ENCODE assay signal across 17 cellular contexts in genomic region chr17:82329683-82330321, GRCh38. TPM values are rescaled to one million over a fixed set of nuclear protein-coding genes. Genes with fewer than 3 reads are reported as not detected.
"Had no signal": no experiment of that assay in that cellular context is flagged by ENCODE, and none has a peak within 500 bp of the region (broad histone marks: within the 10 kb centered on the region; RNA-seq: fewer than 3 reads in every experiment).

No MANE protein-coding gene starts in this region.

- H3K9me3 ChIP-seq: sigmoid colon had no signal

- H3K27me3 ChIP-seq: sigmoid colon had no signal

- FAIRE-seq: colon had no signal

- ATAC-seq: activated T-cell treated with anti-CD3 and anti-CD28 coated beads, Interleukin-2, amount 50 U/mL, for 72 hours; effector memory CD8-positive, alpha-beta T cell; natural killer cell treated with Interleukin-12 subunit alpha and Interleukin-12 subunit beta and Interleukin-15 and Interleukin-18, amount 100 ng/mL, for 72 hours had no signal

- DNase-seq: activated CD4-positive, alpha-beta memory T cell treated with anti-CD3 and anti-CD28 coated beads for 36 hours; activated naive CD8-positive, alpha-beta T cell treated with anti-CD3 and anti-CD28 coated beads, Interleukin-2, amount 10 ng/mL, durations not matched to agents 7 days and 5 days; activated T-cell treated with anti-CD3 and anti-CD28 coated beads, Interleukin-2, amount 50 U/mL, for 72 hours; effector memory CD8-positive, alpha-beta T cell; sigmoid colon; stimulated activated CD4-positive, alpha-beta T cell treated with anti-CD3 and anti-CD28 coated beads, Interleukin-4, amount 100 ng/mL, for 1 hour; T-helper 9 cell had no signal

- H3K4me3 ChIP-seq: lung, sigmoid colon had no signal

- H3K27ac ChIP-seq: epithelial cell of prostate, VCaP had no signal

RNA-seq across cellular contexts. Expression of gene CD7, which starts 12.4 kb away (rescaled TPM):
- total RNA-seq: temporal lobe had no signal

RNA-seq across cellular contexts. Expression of gene TEX19, which starts 29.2 kb away (rescaled TPM):
- total RNA-seq: activated CD4-positive, alpha-beta memory T cell treated with anti-CD3 and anti-CD28 coated beads for 36 hours; activated naive CD8-positive, alpha-beta T cell treated with anti-CD3 and anti-CD28 coated beads, Interleukin-2, amount 10 ng/mL, durations not matched to agents 7 days and 5 days; aorta; lung; mononuclear cell; natural killer cell treated with Interleukin-12 subunit alpha and Interleukin-12 subunit beta and Interleukin-15 and Interleukin-18, amount 100 ng/mL, for 72 hours; omental fat pad; sigmoid colon; temporal lobe; ureter had no signal
- polyA plus RNA-seq: aorta had no signal

RNA-seq across cellular contexts. Expression of gene UTS2R, which starts 41.8 kb away (rescaled TPM):
- total RNA-seq: activated CD4-positive, alpha-beta memory T cell treated with anti-CD3 and anti-CD28 coated beads for 36 hours; activated naive CD8-positive, alpha-beta T cell treated with anti-CD3 and anti-CD28 coated beads, Interleukin-2, amount 10 ng/mL, durations not matched to agents 7 days and 5 days; aorta; mononuclear cell; natural killer cell treated with Interleukin-12 subunit alpha and Interleukin-12 subunit beta and Interleukin-15 and Interleukin-18, amount 100 ng/mL, for 72 hours; omental fat pad; sigmoid colon; temporal lobe; ureter had no signal
- polyA plus RNA-seq: aorta, lung, sigmoid colon had no signal
